In the genomic region with DNA sequence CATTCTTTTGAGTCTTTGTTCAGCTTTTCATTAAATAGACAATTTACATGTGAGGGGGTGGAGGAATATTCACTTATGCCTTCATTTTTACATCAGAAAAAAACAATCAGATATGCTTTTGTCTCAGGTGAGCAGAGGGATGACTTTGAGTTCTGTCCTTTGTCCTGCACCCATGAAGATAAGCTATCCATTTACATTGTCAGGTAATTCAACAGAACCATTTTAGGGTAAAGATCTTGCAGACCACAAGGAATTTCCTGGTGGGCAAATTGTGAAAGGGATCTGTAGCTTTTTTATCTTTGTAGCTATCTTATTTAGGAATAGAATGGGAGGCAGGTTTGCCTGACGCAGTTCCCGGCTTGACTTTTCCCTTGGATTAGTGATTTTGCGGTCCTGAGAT, we compare ENCODE assay signal across 1 cellular context.
A peak's percentile ranks its signal among the peaks of the same experiment; 100 is the strongest.
TF ChIP-seq lines count a peak whose summit lies in the region.

No MANE protein-coding gene starts in this region.

TF ChIP-seq in K562, 482 proteins besides CTCF, POLR2A, EP300 and RAD21 (continued from another document):
- TF ChIP-seq, protein P1, sequence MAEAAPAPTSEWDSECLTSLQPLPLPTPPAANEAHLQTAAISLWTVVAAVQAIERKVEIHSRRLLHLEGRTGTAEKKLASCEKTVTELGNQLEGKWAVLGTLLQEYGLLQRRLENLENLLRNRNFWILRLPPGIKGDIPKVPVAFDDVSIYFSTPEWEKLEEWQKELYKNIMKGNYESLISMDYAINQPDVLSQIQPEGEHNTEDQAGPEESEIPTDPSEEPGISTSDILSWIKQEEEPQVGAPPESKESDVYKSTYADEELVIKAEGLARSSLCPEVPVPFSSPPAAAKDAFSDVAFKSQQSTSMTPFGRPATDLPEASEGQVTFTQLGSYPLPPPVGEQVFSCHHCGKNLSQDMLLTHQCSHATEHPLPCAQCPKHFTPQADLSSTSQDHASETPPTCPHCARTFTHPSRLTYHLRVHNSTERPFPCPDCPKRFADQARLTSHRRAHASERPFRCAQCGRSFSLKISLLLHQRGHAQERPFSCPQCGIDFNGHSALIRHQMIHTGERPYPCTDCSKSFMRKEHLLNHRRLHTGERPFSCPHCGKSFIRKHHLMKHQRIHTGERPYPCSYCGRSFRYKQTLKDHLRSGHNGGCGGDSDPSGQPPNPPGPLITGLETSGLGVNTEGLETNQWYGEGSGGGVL (CRISPR knock-in tag; IDR thresholded peaks at IDR 0.05) = no peak
- TF ChIP-seq ELK3 (CRISPR knock-in tag; IDR thresholded peaks at IDR 0.05) (no peak), MECOM (CRISPR knock-in tag; IDR thresholded peaks at IDR 0.05) (no peak), ATF3 (IDR thresholded peaks at IDR 0.05) (no peak), ATF3 (CRISPR knock-in tag; conservative IDR thresholded peaks at IDR 0.05) (no peak), ZNF77 (CRISPR knock-in tag; IDR thresholded peaks at IDR 0.05) (no peak), STAT5B (CRISPR knock-in tag; IDR thresholded peaks at IDR 0.05) (no peak), FOS (IDR thresholded peaks at IDR 0.05; ENCODE audit: extremely low read depth, insufficient read length) (no peak), CBFA2T3 (IDR thresholded peaks at IDR 0.05) (peak; percentile 41; the same call in 1 of the 2 replicates), ZNF561 (CRISPR knock-in tag; conservative IDR thresholded peaks at IDR 0.05) (no peak), TAL1 (IDR thresholded peaks at IDR 0.05) (peak; percentile 44; the same call in 1 of the 2 replicates), ZEB2 (IDR thresholded peaks at IDR 0.05) (0 out of 2 replicates have a peak, but pooled peaks have one; percentile 33), TAF7 (tag; IDR thresholded peaks at IDR 0.05) (no peak), SOX6 (IDR thresholded peaks at IDR 0.05) (peak; percentile 22; the same call in 1 of the 2 replicates), ZSCAN29 (IDR thresholded peaks at IDR 0.05) (no peak), HDAC1 (IDR thresholded peaks at IDR 0.05) (no peak), CBFA2T2 (conservative IDR thresholded peaks at IDR 0.05) (0 out of 2 replicates have a peak, but pooled peaks have one; percentile 11)
- TF ChIP-seq, protein P2, sequence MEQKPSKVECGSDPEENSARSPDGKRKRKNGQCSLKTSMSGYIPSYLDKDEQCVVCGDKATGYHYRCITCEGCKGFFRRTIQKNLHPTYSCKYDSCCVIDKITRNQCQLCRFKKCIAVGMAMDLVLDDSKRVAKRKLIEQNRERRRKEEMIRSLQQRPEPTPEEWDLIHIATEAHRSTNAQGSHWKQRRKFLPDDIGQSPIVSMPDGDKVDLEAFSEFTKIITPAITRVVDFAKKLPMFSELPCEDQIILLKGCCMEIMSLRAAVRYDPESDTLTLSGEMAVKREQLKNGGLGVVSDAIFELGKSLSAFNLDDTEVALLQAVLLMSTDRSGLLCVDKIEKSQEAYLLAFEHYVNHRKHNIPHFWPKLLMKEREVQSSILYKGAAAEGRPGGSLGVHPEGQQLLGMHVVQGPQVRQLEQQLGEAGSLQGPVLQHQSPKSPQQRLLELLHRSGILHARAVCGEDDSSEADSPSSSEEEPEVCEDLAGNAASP (IDR thresholded peaks at IDR 0.05) = no peak
- TF ChIP-seq, protein P3, sequence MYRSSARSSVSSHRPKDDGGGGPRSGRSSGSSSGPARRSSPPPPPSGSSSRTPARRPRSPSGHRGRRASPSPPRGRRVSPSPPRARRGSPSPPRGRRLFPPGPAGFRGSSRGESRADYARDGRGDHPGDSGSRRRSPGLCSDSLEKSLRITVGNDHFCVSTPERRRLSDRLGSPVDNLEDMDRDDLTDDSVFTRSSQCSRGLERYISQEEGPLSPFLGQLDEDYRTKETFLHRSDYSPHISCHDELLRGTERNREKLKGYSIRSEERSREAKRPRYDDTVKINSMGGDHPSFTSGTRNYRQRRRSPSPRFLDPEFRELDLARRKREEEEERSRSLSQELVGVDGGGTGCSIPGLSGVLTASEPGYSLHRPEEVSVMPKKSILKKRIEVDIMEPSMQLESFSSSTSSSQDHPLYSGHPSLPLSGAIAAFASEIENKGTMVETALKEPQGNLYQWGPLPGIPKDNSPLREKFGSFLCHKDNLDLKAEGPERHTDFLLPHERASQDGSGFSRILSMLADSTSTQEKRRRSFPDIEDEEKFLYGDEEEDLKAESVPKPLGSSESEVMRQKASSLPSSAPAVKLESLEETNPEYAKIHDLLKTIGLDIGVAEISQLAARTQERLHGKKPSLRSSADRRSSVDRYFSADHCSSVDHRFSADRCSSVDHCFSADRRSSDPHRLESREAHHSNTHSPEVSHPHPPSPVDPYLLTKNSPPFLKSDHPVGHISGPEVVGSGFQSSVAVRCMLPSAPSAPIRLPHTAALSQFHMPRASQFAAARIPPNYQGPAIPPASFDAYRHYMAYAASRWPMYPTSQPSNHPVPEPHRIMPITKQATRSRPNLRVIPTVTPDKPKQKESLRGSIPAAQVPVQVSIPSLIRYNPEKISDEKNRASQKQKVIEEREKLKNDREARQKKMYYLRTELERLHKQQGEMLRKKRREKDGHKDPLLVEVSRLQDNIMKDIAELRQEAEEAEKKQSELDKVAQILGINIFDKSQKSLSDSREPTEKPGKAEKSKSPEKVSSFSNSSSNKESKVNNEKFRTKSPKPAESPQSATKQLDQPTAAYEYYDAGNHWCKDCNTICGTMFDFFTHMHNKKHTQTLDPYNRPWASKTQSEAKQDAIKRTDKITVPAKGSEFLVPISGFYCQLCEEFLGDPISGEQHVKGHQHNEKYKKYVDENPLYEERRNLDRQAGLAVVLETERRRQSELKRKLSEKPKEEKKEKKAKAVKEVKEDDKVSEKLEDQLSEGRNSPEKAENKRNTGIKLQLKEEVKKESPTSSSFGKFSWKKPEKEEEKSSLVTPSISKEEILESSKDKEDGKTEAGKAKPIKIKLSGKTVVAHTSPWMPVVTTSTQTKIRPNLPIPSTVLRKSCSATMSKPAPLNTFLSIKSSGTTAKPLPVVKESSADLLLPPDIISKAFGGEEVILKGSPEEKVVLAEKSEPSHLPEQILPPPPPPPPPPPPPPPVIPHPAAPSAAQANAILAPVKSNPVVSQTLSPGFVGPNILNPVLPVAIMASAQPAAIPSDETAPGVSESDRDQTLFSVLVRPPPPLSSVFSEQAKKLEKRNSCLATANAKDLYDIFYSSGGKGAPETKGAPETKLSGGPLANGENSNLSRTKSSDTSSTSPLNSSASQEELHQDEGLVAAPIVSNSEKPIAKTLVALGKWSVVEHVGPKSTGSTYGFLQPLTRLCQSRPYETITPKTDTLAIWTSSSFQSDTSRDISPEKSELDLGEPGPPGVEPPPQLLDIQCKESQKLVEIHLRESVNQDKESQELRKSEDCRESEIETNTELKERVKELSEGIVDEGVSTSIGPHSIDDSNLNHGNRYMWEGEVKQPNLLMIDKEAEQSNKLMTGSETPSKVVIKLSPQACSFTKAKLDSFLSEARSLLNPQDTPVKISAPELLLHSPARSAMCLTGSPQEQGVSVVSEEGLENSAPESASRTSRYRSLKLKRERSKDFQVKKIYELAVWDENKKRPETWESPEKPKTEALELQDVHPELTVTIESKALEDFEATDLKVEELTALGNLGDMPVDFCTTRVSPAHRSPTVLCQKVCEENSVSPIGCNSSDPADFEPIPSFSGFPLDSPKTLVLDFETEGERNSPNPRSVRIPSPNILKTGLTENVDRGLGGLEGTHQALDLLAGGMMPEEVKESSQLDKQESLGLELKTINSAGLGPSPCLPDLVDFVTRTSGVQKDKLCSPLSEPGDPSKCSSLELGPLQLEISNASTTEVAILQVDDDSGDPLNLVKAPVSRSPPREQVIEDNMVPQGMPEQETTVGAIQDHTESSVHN (IDR thresholded peaks at IDR 0.05; ENCODE audit: borderline replicate concordance in 1 of 2, low read depth in 1 of 2) = no peak
- TF ChIP-seq, protein P4, sequence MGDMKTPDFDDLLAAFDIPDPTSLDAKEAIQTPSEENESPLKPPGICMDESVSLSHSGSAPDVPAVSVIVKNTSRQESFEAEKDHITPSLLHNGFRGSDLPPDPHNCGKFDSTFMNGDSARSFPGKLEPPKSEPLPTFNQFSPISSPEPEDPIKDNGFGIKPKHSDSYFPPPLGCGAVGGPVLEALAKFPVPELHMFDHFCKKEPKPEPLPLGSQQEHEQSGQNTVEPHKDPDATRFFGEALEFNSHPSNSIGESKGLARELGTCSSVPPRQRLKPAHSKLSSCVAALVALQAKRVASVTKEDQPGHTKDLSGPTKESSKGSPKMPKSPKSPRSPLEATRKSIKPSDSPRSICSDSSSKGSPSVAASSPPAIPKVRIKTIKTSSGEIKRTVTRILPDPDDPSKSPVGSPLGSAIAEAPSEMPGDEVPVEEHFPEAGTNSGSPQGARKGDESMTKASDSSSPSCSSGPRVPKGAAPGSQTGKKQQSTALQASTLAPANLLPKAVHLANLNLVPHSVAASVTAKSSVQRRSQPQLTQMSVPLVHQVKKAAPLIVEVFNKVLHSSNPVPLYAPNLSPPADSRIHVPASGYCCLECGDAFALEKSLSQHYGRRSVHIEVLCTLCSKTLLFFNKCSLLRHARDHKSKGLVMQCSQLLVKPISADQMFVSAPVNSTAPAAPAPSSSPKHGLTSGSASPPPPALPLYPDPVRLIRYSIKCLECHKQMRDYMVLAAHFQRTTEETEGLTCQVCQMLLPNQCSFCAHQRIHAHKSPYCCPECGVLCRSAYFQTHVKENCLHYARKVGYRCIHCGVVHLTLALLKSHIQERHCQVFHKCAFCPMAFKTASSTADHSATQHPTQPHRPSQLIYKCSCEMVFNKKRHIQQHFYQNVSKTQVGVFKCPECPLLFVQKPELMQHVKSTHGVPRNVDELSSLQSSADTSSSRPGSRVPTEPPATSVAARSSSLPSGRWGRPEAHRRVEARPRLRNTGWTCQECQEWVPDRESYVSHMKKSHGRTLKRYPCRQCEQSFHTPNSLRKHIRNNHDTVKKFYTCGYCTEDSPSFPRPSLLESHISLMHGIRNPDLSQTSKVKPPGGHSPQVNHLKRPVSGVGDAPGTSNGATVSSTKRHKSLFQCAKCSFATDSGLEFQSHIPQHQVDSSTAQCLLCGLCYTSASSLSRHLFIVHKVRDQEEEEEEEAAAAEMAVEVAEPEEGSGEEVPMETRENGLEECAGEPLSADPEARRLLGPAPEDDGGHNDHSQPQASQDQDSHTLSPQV (IDR thresholded peaks at IDR 0.05) = no peak
TF ChIP-seq in K562: peak in this region for 6.
